In the genomic region with DNA sequence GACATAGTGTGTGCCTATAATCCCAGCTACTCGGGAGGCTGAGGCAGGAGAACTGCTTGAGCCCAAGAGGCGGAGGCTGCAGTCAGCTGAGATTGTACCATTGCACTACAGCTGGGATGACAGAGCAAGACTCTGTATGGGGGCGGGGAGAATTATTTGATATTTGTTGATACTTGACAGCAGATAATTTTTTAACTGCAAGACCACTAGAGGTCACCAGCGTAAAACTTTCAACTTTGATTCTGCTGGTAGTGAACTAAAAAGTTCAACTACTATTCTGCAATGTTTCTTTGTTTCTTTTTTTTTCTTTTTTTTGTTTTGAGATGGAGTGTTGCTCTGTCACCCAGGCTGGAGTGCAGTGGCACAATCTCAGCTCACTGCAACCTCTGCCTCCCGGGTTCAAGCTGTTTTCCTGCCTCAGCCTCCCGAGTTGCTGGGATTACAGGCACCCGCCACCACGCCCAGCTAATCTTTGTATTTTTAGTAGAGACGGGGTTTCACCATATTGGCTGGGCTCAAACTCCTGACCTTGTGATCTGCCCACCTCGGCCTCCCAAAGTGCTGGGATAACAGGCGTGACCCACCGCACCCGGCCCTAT, we compare ENCODE assay signal across 1 cellular context.
TF ChIP-seq lines count a peak whose summit lies in the region.

No MANE protein-coding gene starts in this region.

TF ChIP-seq in K562, 482 proteins besides CTCF, POLR2A, EP300 and RAD21:
- 0 out of 4 replicates have a peak, but pooled peaks of 1 of the 2 experiments have one; percentile 15 for TF ChIP-seq HDAC1 (IDR thresholded peaks at IDR 0.05)
- peak; percentile 43; the same call in 1 of the 2 replicates for TF ChIP-seq EGR1 (conservative IDR thresholded peaks at IDR 0.05)
- 0 out of 4 replicates have a peak, but pooled peaks of 1 of the 2 experiments have one; percentile 45 for TF ChIP-seq ARNT (IDR thresholded peaks at IDR 0.05)
- TF ChIP-seq, protein P1, sequence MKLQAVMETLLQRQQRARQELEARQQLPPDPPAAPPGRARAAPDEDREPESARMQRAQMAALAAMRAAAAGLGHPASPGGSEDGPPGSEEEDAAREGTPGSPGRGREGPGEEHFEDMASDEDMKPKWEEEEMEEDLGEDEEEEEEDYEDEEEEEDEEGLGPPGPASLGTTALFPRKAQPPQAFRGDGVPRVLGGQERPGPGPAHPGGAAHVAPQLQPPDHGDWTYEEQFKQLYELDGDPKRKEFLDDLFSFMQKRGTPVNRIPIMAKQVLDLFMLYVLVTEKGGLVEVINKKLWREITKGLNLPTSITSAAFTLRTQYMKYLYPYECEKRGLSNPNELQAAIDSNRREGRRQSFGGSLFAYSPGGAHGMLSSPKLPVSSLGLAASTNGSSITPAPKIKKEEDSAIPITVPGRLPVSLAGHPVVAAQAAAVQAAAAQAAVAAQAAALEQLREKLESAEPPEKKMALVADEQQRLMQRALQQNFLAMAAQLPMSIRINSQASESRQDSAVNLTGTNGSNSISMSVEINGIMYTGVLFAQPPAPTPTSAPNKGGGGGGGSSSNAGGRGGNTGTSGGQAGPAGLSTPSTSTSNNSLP (IDR thresholded peaks at IDR 0.05; ENCODE audit: borderline replicate concordance, low read depth, low read length) = peak; percentile 91
- TF ChIP-seq KDM1A (IDR thresholded peaks at IDR 0.05) = peak; percentile 22 to 57; a peak in 3 of 4 replicates
- peak; percentile 26; the same call in 1 of the 2 replicates for TF ChIP-seq ARID1B (IDR thresholded peaks at IDR 0.05)
- peak; percentile 61; the same call in 1 of the 2 replicates for TF ChIP-seq NFE2 (IDR thresholded peaks at IDR 0.05; ENCODE audit: low read depth)
- TF ChIP-seq, protein P2, sequence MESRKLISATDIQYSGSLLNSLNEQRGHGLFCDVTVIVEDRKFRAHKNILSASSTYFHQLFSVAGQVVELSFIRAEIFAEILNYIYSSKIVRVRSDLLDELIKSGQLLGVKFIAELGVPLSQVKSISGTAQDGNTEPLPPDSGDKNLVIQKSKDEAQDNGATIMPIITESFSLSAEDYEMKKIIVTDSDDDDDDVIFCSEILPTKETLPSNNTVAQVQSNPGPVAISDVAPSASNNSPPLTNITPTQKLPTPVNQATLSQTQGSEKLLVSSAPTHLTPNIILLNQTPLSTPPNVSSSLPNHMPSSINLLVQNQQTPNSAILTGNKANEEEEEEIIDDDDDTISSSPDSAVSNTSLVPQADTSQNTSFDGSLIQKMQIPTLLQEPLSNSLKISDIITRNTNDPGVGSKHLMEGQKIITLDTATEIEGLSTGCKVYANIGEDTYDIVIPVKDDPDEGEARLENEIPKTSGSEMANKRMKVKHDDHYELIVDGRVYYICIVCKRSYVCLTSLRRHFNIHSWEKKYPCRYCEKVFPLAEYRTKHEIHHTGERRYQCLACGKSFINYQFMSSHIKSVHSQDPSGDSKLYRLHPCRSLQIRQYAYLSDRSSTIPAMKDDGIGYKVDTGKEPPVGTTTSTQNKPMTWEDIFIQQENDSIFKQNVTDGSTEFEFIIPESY (CRISPR knock-in tag; IDR thresholded peaks at IDR 0.05) = peak; percentile 71; the same call in 1 of the 2 replicates
- TF ChIP-seq BCOR (IDR thresholded peaks at IDR 0.05) = 0 out of 2 replicates have a peak, but pooled peaks have one; percentile 20
- 0 out of 2 replicates have a peak, but pooled peaks have one; percentile 45 for TF ChIP-seq NBN (IDR thresholded peaks at IDR 0.05; ENCODE audit: low read depth)
- TF ChIP-seq DACH1 (IDR thresholded peaks at IDR 0.05; ENCODE audit: partially characterized antibody) = peak; percentile 56
- peak; percentile 68 for TF ChIP-seq CC2D1A (IDR thresholded peaks at IDR 0.05)
- TF ChIP-seq ZNF384 (IDR thresholded peaks at IDR 0.05; ENCODE audit: low read depth, low read length) = peak; percentile 42; the same call in 1 of the 2 replicates
- 0 out of 2 replicates have a peak, but pooled peaks have one; percentile 4 for TF ChIP-seq CBFA2T3 (IDR thresholded peaks at IDR 0.05)
- TF ChIP-seq, protein P3, sequence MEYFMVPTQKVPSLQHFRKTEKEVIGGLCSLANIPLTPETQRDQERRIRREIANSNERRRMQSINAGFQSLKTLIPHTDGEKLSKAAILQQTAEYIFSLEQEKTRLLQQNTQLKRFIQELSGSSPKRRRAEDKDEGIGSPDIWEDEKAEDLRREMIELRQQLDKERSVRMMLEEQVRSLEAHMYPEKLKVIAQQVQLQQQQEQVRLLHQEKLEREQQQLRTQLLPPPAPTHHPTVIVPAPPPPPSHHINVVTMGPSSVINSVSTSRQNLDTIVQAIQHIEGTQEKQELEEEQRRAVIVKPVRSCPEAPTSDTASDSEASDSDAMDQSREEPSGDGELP (CRISPR knock-in tag; IDR thresholded peaks at IDR 0.05; ENCODE audit: borderline replicate concordance) = peak; percentile 79; the same call in 1 of the 2 replicates
- 0 out of 2 replicates have a peak, but pooled peaks have one; percentile 31 for TF ChIP-seq ARID2 (IDR thresholded peaks at IDR 0.05)
TF ChIP-seq in K562: peak in this region for 16; not testable (repeated sequence) for 466.
